Comparison of ENCODE assay signal across 30 cellular contexts in the genomic region with DNA sequence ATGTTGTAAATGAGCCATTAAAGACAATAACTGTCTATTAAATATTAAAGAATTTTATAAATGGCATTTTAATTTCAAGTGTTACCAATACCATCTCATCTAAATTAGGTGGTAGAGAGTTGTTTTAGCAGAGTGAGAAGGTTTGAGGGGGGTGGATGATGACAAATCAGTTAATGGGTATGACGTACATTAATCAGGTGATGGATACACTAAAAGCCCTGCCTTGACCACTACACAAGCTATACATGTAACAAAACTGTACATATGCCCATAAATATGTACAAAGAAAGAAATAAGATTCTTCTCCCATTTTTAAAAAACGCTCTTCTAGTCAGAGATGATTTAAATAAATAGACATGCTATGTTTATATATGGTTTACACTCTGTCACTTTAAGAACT. TPM values are rescaled to one million over a fixed set of nuclear protein-coding genes. Genes with fewer than 3 reads are reported as not detected.
"Had no signal": no experiment of that assay in that cellular context is flagged by ENCODE, and none has a peak within 500 bp of the region (broad histone marks: within the 10 kb centered on the region; RNA-seq: fewer than 3 reads in every experiment).

No MANE protein-coding gene starts in this region.

- FAIRE-seq: urothelium cell line had no signal

- H3K36me3 ChIP-seq: stomach, suprapubic skin, thoracic aorta, thyroid gland, tibial artery, tibial nerve, transverse colon, upper lobe of left lung, upper lobe of right lung, uterus, vagina had no signal

- DNase-seq: stimulated activated CD4-positive, alpha-beta T cell treated with anti-CD3 and anti-CD28 coated beads, Interleukin-2, amount 100 ng/mL, for 48 hours; stimulated activated CD4-positive, alpha-beta T cell treated with anti-CD3 and anti-CD28 coated beads, Interleukin-4, amount 100 ng/mL, for 1 hour; stimulated activated CD4-positive, alpha-beta T cell treated with anti-CD3 and anti-CD28 coated beads, Interleukin-4, amount 100 ng/mL, for 24 hours; stimulated activated CD4-positive, alpha-beta T cell treated with anti-CD3 and anti-CD28 coated beads, Interleukin-4, amount 100 ng/mL, for 4 hours; stimulated activated CD8-positive, alpha-beta memory T cell treated with anti-CD3 and anti-CD28 coated beads, Interleukin-4, amount 100 ng/mL, for 48 hours; stimulated activated naive B cell treated with anti-CD40 and anti-IgM and Interleukin-4, amounts not matched to agents 10 μg/mL and 1 μg/mL and 100 μg/mL, for 72 hours; stimulated activated naive CD4-positive, alpha-beta T cell; stimulated activated naive CD4-positive, alpha-beta T cell treated with Interleukin-2 at 50 U/mL for 16 hours; stimulated activated naive CD8-positive, alpha-beta T cell treated with anti-CD3 and anti-CD28 coated beads, Interleukin-15, amount 100 ng/mL, for 72 hours; stimulated activated naive CD8-positive, alpha-beta T cell treated with anti-CD3 and anti-CD28 coated beads, Interleukin-15, Interleukin-2, amounts not matched to agents 100 U/mL and 50 U/mL, for 24 hours; stomach; substantia nigra; testis; thyroid gland; tibial artery; transverse colon; trophoblast cell; upper lobe of left lung; upper lobe of right lung; uterus had no signal

- H3K27ac ChIP-seq: stomach, suprapubic skin, testis, thoracic aorta, thyroid gland, tibial artery, tibial nerve, transverse colon, upper lobe of left lung, upper lobe of right lung, uterus, vagina had no signal

- H3K9me3 ChIP-seq: stomach, suprapubic skin, testis, thoracic aorta, thyroid gland, tibial artery, tibial nerve, transverse colon, upper lobe of left lung, upper lobe of right lung, uterus, vagina had no signal

- H3K4me1 ChIP-seq: suprapubic skin, testis, thyroid gland, tibial artery, tibial nerve, transverse colon, upper lobe of left lung, upper lobe of right lung, uterus, vagina had no signal

- H3K27me3 ChIP-seq: testis, thyroid gland, tibial nerve, transverse colon, upper lobe of left lung, uterus, vagina had no signal

- H3K4me3 ChIP-seq: stomach, suprapubic skin, testis, thoracic aorta, thyroid gland, tibial artery, tibial nerve, transverse colon, upper lobe of left lung, upper lobe of right lung, uterus, vagina had no signal

- ATAC-seq: stimulated activated effector memory CD8-positive, alpha-beta T cell treated with anti-CD3 and anti-CD28 coated beads, Interleukin-12 subunit alpha, Interleukin-12 subunit beta, amount 100 ng/mL, for 72 hours; stimulated activated memory B cell treated with anti-CD40 and anti-IgM and Interleukin-4, amounts not matched to agents 10 μg/mL and 1 μg/mL and 100 μg/mL, for 72 hours; stimulated activated naive B cell treated with anti-CD40 and anti-IgM and Interleukin-4, amounts not matched to agents 10 μg/mL and 1 μg/mL and 100 μg/mL, for 72 hours; stimulated activated naive CD8-positive, alpha-beta T cell treated with anti-CD3 and anti-CD28 coated beads, Interleukin-15, amount 100 ng/mL, for 72 hours; stimulated activated naive CD8-positive, alpha-beta T cell treated with anti-CD3 and anti-CD28 coated beads, Interleukin-15, Interleukin-2, amounts not matched to agents 100 U/mL and 50 U/mL, for 24 hours; upper lobe of right lung had no signal

RNA-seq across cellular contexts. Expression of a gene that starts 40.0 kb away (rescaled TPM):
- total RNA-seq: subcutaneous adipose tissue, suprapubic skin, thoracic aorta, thyroid gland, tibial nerve, transverse colon, upper lobe of right lung, ureter, urinary bladder had no signal
